34 cellular contexts compared by ENCODE assay signal in genomic region chr15:98536976-98537375, GRCh38.
"Had no signal": no experiment of that assay in that cellular context is flagged by ENCODE, and none has a peak within 500 bp of the region (broad histone marks: within the 10 kb centered on the region; RNA-seq: fewer than 3 reads in every experiment).

No MANE protein-coding gene starts in this region.

- DNase-seq: Karpas-422, Kasumi-1, MG63, MM.1S, MV-4-11, NCI-H1048, NCI-H1092, NCI-H1092 treated with DMSO at 0.1 percent for 48 hours, NCI-H1105, NCI-H1105 treated with DMSO at 0.1 percent for 48 hours, NCI-H1417, NCI-H1417 treated with DMSO at 0.1 percent for 48 hours, NCI-H1436, NCI-H1436 treated with DMSO at 0.1 percent for 48 hours, NCI-H146, NCI-H1694, NCI-H1694 treated with DMSO at 0.1 percent for 48 hours, NCI-H187, NCI-H187 treated with DMSO at 0.1 percent for 48 hours, NCI-H1930, NCI-H2029, NCI-H2029 treated with DMSO at 0.1 percent for 48 hours, NCI-H2081, NCI-H2081 treated with DMSO at 0.1 percent for 48 hours, NCI-H2107, NCI-H2171, NCI-H2171 treated with DMSO at 0.1 percent for 48 hours, NCI-H2227 treated with DMSO at 0.1 percent for 48 hours, NCI-H226, NCI-H345, NCI-H446, NCI-H446 treated with DMSO at 0.1 percent for 48 hours, NCI-H510A, NCI-H510A treated with DMSO at 0.1 percent for 48 hours had no signal

- H3K27me3 ChIP-seq: MG63 had no signal

- H3K36me3 ChIP-seq: MG63 had no signal

- H3K4me3 ChIP-seq: MG63 had no signal

- H3K9me3 ChIP-seq: MG63 had no signal
